8 cellular contexts compared by ENCODE assay signal in genomic region chr18:76493213-76494107, GRCh38. TPM values are rescaled to one million over a fixed set of nuclear protein-coding genes. Genes with fewer than 3 reads are reported as not detected.
A peak's percentile ranks its signal among the peaks of the same experiment; 100 is the strongest.
DNase-seq lines count a peak whose midpoint lies in the region; ATAC-seq, FAIRE-seq and TF ChIP-seq lines count a peak whose summit lies in the region.

No MANE protein-coding gene starts in this region.

- DNase-seq in D721Med (ENCODE audit: insufficient read length, low spot score), result no peak
- peak; percentile 53 for DNase-seq in RPMI8226
- no peak for DNase-seq in central memory CD8-positive, alpha-beta T cell (ENCODE audit: low spot score in 2 of 2)
- DNase-seq in left lobe of liver (ENCODE audit: low spot score), result no peak
- DNase-seq in stomach, result no peak
- DNase-seq in NCI-H446 treated with DMSO at 0.1 percent for 48 hours (lab: John Stamatoyannopoulos, UW), result no peak

- H3K27me3 ChIP-seq in stomach, result peaks cover 0 to 7% (median 0%) of the 10 kb centered on the region in 3 donors

- H3K4me1 Mint-ChIP-seq in central memory CD8-positive, alpha-beta T cell, result peaks cover 30% of the 10 kb centered on the region

- ATAC-seq in GM19467 (IDR thresholded peaks at IDR 0.05; ENCODE audit: unreplicated experiment), result peak; percentile 19
- peak; percentile 6 for ATAC-seq in HG03571 (IDR thresholded peaks at IDR 0.05; ENCODE audit: unreplicated experiment)
- no peak for ATAC-seq in central memory CD8-positive, alpha-beta T cell (replicated peaks; ENCODE audit: extremely low read depth, poor library complexity, severe bottlenecking)
- peak; percentile 28 for ATAC-seq in left lobe of liver

- peak overlapping the region; percentile 82 for H3K4me3 Mint-ChIP-seq in central memory CD8-positive, alpha-beta T cell

- WGBS in stomach, 5 donors, result 0 to 2% (median 1%) methylated on average over 29 to 30 of the region's 30 CpGs

- intact Hi-C loops in stomach (cut with DNase I; ENCODE audit: low total_unique reads), result no loop called here

- peak; percentile 100 for FAIRE-seq in D721Med (lab: Jason Lieb, UNC)

- H3K36me3 Mint-ChIP-seq in central memory CD8-positive, alpha-beta T cell (ENCODE audit: insufficient read depth), result peaks cover 17% of the 10 kb centered on the region

- no peak for TF ChIP-seq EP300 in stomach (IDR thresholded peaks at IDR 0.05)

- peaks cover 90% of the 10 kb centered on the region for H3K27me3 Mint-ChIP-seq in central memory CD8-positive, alpha-beta T cell

- TF ChIP-seq CTCF in D721Med (IDR thresholded peaks at IDR 0.05; ENCODE audit: insufficient read depth, missing control alignments), result no peak
- TF ChIP-seq CTCF in stomach (IDR thresholded peaks at IDR 0.05), result no peak

- peak overlapping the region; percentile 33 for H3K27ac Mint-ChIP-seq in central memory CD8-positive, alpha-beta T cell (ENCODE audit: low read depth)

- peaks cover 12 to 59% (median 45%) of the 10 kb centered on the region in 4 donors for H3K4me1 ChIP-seq in stomach

- no peaks in the 10 kb centered on the region for H3K36me3 ChIP-seq in stomach

- H3K9me3 Mint-ChIP-seq in central memory CD8-positive, alpha-beta T cell, result no peaks in the 10 kb centered on the region

- H3K27ac ChIP-seq in stomach, result peak overlapping the region; percentile 84 to 97 (median 90)

- no peak for TF ChIP-seq POLR2A in stomach (IDR thresholded peaks at IDR 0.05)

- H3K4me3 ChIP-seq in stomach, result peak overlapping the region; percentile 72 to 83 (median 80)

- no peaks in the 10 kb centered on the region for H3K9me3 ChIP-seq in stomach

RNA-seq across cellular contexts. Expression of gene ZNF516, which starts 1.6 kb away (rescaled TPM):
- total RNA-seq in left lobe of liver (16.2 TPM), stomach (10 to 100 TPM; 12.8 to 25.9 (median 17.0) TPM)
- polyA plus RNA-seq in stomach, result 1 to 10 TPM; 2.3 to 6.9 (median 3.2) TPM
